16 cellular contexts compared by ENCODE assay signal in the genomic region with DNA sequence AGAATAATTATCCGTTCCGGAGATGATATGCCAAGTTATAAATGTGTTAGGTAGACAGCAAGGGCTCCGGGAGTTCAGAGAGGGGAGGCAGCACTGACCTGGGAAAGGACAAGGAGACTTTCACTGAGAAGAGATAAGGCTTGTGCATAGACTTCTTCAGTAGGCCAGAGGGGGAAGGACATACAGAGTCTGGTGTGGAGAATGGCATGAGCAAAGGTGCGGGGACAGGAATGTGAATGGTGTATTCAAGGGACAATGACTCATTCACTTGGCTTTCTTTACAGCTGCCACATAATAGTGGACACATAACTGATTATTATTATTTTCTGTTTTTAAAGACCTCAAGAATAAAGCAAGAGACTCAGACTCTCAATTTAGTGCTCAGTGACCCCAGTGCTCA. TPM values are rescaled to one million over a fixed set of nuclear protein-coding genes. Genes with fewer than 3 reads are reported as not detected.
DNase-seq lines count a peak whose midpoint lies in the region; ATAC-seq and TF ChIP-seq lines count a peak whose summit lies in the region.
"Had no signal": no experiment of that assay in that cellular context is flagged by ENCODE, and none has a peak within 500 bp of the region (broad histone marks: within the 10 kb centered on the region; RNA-seq: fewer than 3 reads in every experiment).

No MANE protein-coding gene starts in this region.

- TF ChIP-seq CTCF in NB4 (IDR thresholded peaks at IDR 0.05; ENCODE audit: low read depth, low read length) (no peak), brain microvascular endothelial cell (IDR thresholded peaks at IDR 0.05; ENCODE audit: low read depth, low read length, missing control alignments) (no peak), mucosa of descending colon (IDR thresholded peaks at IDR 0.05) (no peak)

- H3K27me3 ChIP-seq in brain microvascular endothelial cell (replicated peaks) (no peaks in the 10 kb centered on the region), HAP-1 (ENCODE audit: low read depth) (no peaks in the 10 kb centered on the region)
- H3K27me3 ChIP-seq: foreskin keratinocyte had no signal

- H3K9me3 ChIP-seq in mucosa of descending colon, result no peaks in the 10 kb centered on the region
- H3K9me3 ChIP-seq in HAP-1, result no peaks in the 10 kb centered on the region

- no peak overlapping the region for H3K27ac ChIP-seq in brain microvascular endothelial cell
- H3K27ac ChIP-seq: foreskin keratinocyte had no signal

- ATAC-seq in mucosa of descending colon, result peak; percentile 21
- ATAC-seq: activated CD4-positive, CD25-positive, alpha-beta regulatory T cell treated with anti-CD3 and anti-CD28 coated beads, Interleukin-2, amount 50 U/mL, for 24 hours; foreskin keratinocyte; stimulated activated effector memory CD8-positive, alpha-beta T cell treated with anti-CD3 and anti-CD28 coated beads, Interleukin-12 subunit alpha, Interleukin-12 subunit beta, amount 100 ng/mL, for 72 hours had no signal

- TF ChIP-seq POLR2A in NB4 (IDR thresholded peaks at IDR 0.05; ENCODE audit: extremely low read depth, insufficient read length), result no peak

- H3K36me3 ChIP-seq in brain microvascular endothelial cell (replicated peaks) (no peaks in the 10 kb centered on the region), mucosa of descending colon (ENCODE audit: low read depth) (no peaks in the 10 kb centered on the region), HAP-1 (replicated peaks) (no peaks in the 10 kb centered on the region)

- H3K4me1 ChIP-seq in mucosa of descending colon (ENCODE audit: low read depth) (no peaks in the 10 kb centered on the region), HAP-1 (no peaks in the 10 kb centered on the region; the same call in 1 of the 2 replicates)

- DNase-seq in Daoy (ENCODE audit: low read depth) (peak; percentile 60), NB4 (ENCODE audit: low read depth) (peak; percentile 24), brain microvascular endothelial cell (peak; percentile 50), mucosa of descending colon (no peak), HAP-1 (ENCODE audit: low spot score in 2 of 2) (no peak), activated gamma-delta T cell treated with Interleukin-2 at 50 U/mL for 16 hours (no peak), NCI-H526 treated with DMSO at 0.1 percent for 48 hours (lab: John Stamatoyannopoulos, UW) (no peak)
- no peak for DNase-seq in central memory CD4-positive, alpha-beta T cell
- DNase-seq: foreskin keratinocyte; Kasumi-1; NCI-H2107; retina; stimulated activated CD4-positive, alpha-beta T cell treated with anti-CD3 and anti-CD28 coated beads, Interleukin-4, amount 100 ng/mL, for 1 hour had no signal

- in situ Hi-C loops in brain microvascular endothelial cell (cut with HindIII; ENCODE audit: low pct_ligation_motif_present, low sequenced_read_pairs) (no loop called here), HAP-1 (cut with MboI; ENCODE audit: low sequenced_read_pairs) (loop anchor here (25.0 kb wide), 1 partner anchor 885 kb away; no protein-coding TSS in a partner anchor)

- intact Hi-C loops in mucosa of descending colon (cut with DNase I, micrococcal nuclease), result no loop called here

- H3K4me3 ChIP-seq in NB4 (ENCODE audit: low read depth, low read length) (no peak overlapping the region), brain microvascular endothelial cell (ENCODE audit: low read depth, low read length) (no peak overlapping the region), mucosa of descending colon (no peak overlapping the region), HAP-1 (no peak overlapping the region)

RNA-seq across cellular contexts. Expression of a gene that starts 24.9 kb away (rescaled TPM):
- 58.7 and 71.8 TPM in 2 replicates for total RNA-seq in Daoy (2014; rRNA removed; shearing (Covaris generic))
- total RNA-seq in mucosa of descending colon, result 10 to 100 TPM; 23.3 to 32.8 (median 25.0) TPM

RNA-seq across cellular contexts. Expression of a gene that starts 31.5 kb away (rescaled TPM):
- total RNA-seq in Daoy (2014; rRNA removed; shearing (Covaris generic)), result 1.1 TPM in 1 of 2 replicates, not detected in the other
- total RNA-seq in mucosa of descending colon, result not detected
- total RNA-seq: B cell, foreskin keratinocyte had no signal

Comparison
In these comparisons a context has a peak if more than half of its experiments do, and no peak if none do; other contexts are left out.
1. DNase-seq: peak in Daoy (single experiment), NB4 (single experiment) and brain microvascular endothelial cell (single experiment); none in mucosa of descending colon (0 of 3), HAP-1 (0 of 2), activated gamma-delta T cell treated with Interleukin-2 at 50 U/mL for 16 hours (single experiment), central memory CD4-positive, alpha-beta T cell (single experiment) and NCI-H526 treated with DMSO at 0.1 percent for 48 hours (single experiment).